In the genomic region with DNA sequence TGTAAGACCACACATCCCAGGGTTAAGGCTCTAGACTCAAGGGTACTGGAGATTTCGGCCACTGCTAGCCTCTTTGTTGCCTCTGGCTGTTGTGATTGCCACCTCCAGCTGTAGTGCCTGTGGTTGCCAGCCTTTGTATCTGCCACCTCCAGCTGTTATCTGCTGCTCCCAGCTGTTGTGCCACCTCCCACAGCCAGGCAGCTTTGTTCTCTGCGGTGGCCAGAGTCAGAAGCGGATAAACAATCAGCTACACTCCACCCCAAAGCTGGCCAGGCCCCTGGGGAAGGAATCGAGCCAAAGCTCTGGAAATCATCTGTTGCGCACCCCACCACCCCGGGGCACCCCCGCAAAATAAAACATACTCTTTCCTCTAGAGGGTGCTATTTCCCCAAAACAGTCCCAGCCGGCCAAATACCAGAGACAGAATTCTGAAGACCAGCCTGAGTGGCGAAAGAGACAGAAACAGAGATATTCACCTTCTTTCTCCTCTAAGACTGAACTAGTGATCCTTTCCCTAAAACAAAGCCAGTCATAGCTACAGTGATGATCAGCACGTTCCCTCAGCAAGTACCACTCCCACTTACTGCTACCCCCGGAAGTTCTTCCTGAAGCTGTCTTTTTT, we compare ENCODE assay signal across 8 cellular contexts. TPM values are rescaled to one million over a fixed set of nuclear protein-coding genes. Genes with fewer than 3 reads are reported as not detected.
DNase-seq lines count a peak whose midpoint lies in the region; ATAC-seq and TF ChIP-seq lines count a peak whose summit lies in the region.

No MANE protein-coding gene starts in this region.

- DNase-seq in CD1c-positive myeloid dendritic cell (ENCODE audit: extremely low spot score) (peak; percentile 64), HUDEP-2 (lab: John Stamatoyannopoulos, UW; ENCODE audit: unreplicated experiment in 76 of 76) (peak; percentile 25 to 99 (median 97)), SW480 (ENCODE audit: low spot score) (peak; percentile 71), breast epithelium (ENCODE audit: low spot score in 2 of 2) (no peak), immature natural killer cell (peak; percentile 38 to 47 (median 45))
- peak; percentile 38 for DNase-seq in stimulated activated CD4-positive, alpha-beta T cell treated with anti-CD3 and anti-CD28 coated beads, Interleukin-1b, Interleukin-23, amount 100 ng/mL, for 48 hours

- H3K4me3 Mint-ChIP-seq in immature natural killer cell = peak overlapping the region; percentile 61 to 81 (median 72)

- intact Hi-C loops in breast epithelium (cut with DNase I; ENCODE audit: low total_unique reads) = no loop called here

- peaks cover 12 to 15% of the 10 kb centered on the region in 2 donors for H3K4me1 Mint-ChIP-seq in immature natural killer cell

- no peaks in the 10 kb centered on the region for H3K36me3 ChIP-seq in breast epithelium

- peaks cover 1 to 17% (median 5%) of the 10 kb centered on the region in 3 donors for H3K27me3 Mint-ChIP-seq in immature natural killer cell (ENCODE audit: low read depth in 3 of 3)

- no peaks in the 10 kb centered on the region for H3K9me3 Mint-ChIP-seq in immature natural killer cell

- no peaks in the 10 kb centered on the region for H3K9me3 ChIP-seq in breast epithelium

- H3K27me3 ChIP-seq in breast epithelium = no peaks in the 10 kb centered on the region

- H3K27ac Mint-ChIP-seq in immature natural killer cell = peak overlapping the region in 4 of 6 donors; percentile 2 to 79 (median 56)

- peak; percentile 13 to 67 (median 63) for TF ChIP-seq CTCF in breast epithelium (IDR thresholded peaks at IDR 0.05)

- peak overlapping the region in 1 of 3 donors; percentile 2 for H3K4me3 ChIP-seq in breast epithelium

- no peak for TF ChIP-seq POLR2A in breast epithelium (IDR thresholded peaks at IDR 0.05)

- H3K36me3 Mint-ChIP-seq in immature natural killer cell = no peaks in the 10 kb centered on the region

- H3K27ac ChIP-seq in breast epithelium = no peak overlapping the region

- no peaks in the 10 kb centered on the region for H3K4me1 ChIP-seq in breast epithelium

- ATAC-seq in GM19023 (IDR thresholded peaks at IDR 0.05; ENCODE audit: unreplicated experiment) (peak; percentile 75), GM19397 (IDR thresholded peaks at IDR 0.05; ENCODE audit: unreplicated experiment) (no peak)

RNA-seq across cellular contexts. Expression of a gene that starts 14.8 kb away (rescaled TPM):
- total RNA-seq in breast epithelium = 1 to 10 TPM; 4.9 to 8.2 (median 5.1) TPM
- polyA plus RNA-seq in immature natural killer cell = 1 to 10 TPM; 2.1 to 3.3 (median 3.0) TPM

RNA-seq across cellular contexts. Expression of a gene that starts 23.4 kb away (rescaled TPM):
- under 1 TPM in 1 of 3 donors, not detected in 2; 0.15 TPM for total RNA-seq in breast epithelium
- not detected for polyA plus RNA-seq in immature natural killer cell

RNA-seq across cellular contexts. Expression of a gene that starts 34.7 kb away (rescaled TPM):
- total RNA-seq in breast epithelium = not detected
- polyA plus RNA-seq in immature natural killer cell = not detected

RNA-seq across cellular contexts. Expression of a gene that starts 51.8 kb away (rescaled TPM):
- total RNA-seq in breast epithelium = 10 to 100 TPM; 21.0 to 35.7 (median 24.5) TPM
- 10 to 100 TPM; 29.1 to 57.4 (median 40.5) TPM for polyA plus RNA-seq in immature natural killer cell

Comparison
In these comparisons a context has a peak if more than half of its experiments do, and no peak if none do; other contexts are left out.
1. DNase-seq: peak in CD1c-positive myeloid dendritic cell (single experiment), HUDEP-2 (76 of 76), SW480 (single experiment), immature natural killer cell (3 of 3) and stimulated activated CD4-positive, alpha-beta T cell treated with anti-CD3 and anti-CD28 coated beads, Interleukin-1b, Interleukin-23, amount 100 ng/mL, for 48 hours (single experiment); none in breast epithelium (0 of 2).